Comparison of ENCODE assay signal across 20 cellular contexts in genomic region chr1:72635719-72636118, GRCh38.
DNase-seq lines count a peak whose midpoint lies in the region; ATAC-seq and TF ChIP-seq lines count a peak whose summit lies in the region.
"Had no signal": no experiment of that assay in that cellular context is flagged by ENCODE, and none has a peak within 500 bp of the region (broad histone marks: within the 10 kb centered on the region; RNA-seq: fewer than 3 reads in every experiment).

No MANE protein-coding gene starts in this region.

- no peak overlapping the region for H4K91ac ChIP-seq in mesenchymal stem cell (ENCODE audit: low read length)

- H3K9me3 ChIP-seq in mesenchymal stem cell (ENCODE audit: control insufficient read depth, low read length) (peaks cover 3% of the 10 kb centered on the region), smooth muscle cell (replicated peaks; ENCODE audit: low read depth) (no peaks in the 10 kb centered on the region)

- H3K9me3 Mint-ChIP-seq in activated naive CD8-positive, alpha-beta T cell treated with anti-CD3 and anti-CD28 coated beads, Interleukin-2, amount 50 U/mL, for 24 hours, result peaks cover 3% of the 10 kb centered on the region
- H3K9me3 Mint-ChIP-seq: GM23338, type B pancreatic cell had no signal

- no peak overlapping the region for H3K14ac ChIP-seq in mesenchymal stem cell (ENCODE audit: low read length in 2 of 2)

- H3K36me3 ChIP-seq in mesenchymal stem cell (ENCODE audit: control insufficient read depth in 1 of 2, insufficient read depth in 2 of 2, low read depth in 1 of 2, low read length in 2 of 2), result no peaks in the 10 kb centered on the region
- no peaks in the 10 kb centered on the region for H3K36me3 ChIP-seq in smooth muscle cell (ENCODE audit: low read depth)
- H3K36me3 ChIP-seq: heart right ventricle had no signal

- no peak overlapping the region for H2BK120ac ChIP-seq in mesenchymal stem cell (ENCODE audit: low read depth, low read length)

- no peak overlapping the region for H2BK5ac ChIP-seq in mesenchymal stem cell (ENCODE audit: low read depth, low read length, poor library complexity, severe bottlenecking)

- H3K9ac ChIP-seq in mesenchymal stem cell (ENCODE audit: low read length) (no peak overlapping the region), smooth muscle cell (ENCODE audit: low read depth) (no peak overlapping the region)

- H3K4me3 ChIP-seq in mesenchymal stem cell (ENCODE audit: insufficient read depth in 1 of 2, low read depth in 1 of 2, low read length in 2 of 2) (no peak overlapping the region), smooth muscle cell (no peak overlapping the region)
- H3K4me3 ChIP-seq: GM23338, heart right ventricle had no signal

- no peaks in the 10 kb centered on the region for H3K27me3 ChIP-seq in mesenchymal stem cell (ENCODE audit: control insufficient read depth in 1 of 2, insufficient read depth in 1 of 2, low read length in 2 of 2)
- H3K27me3 ChIP-seq in smooth muscle cell (ENCODE audit: low read depth), result no peaks in the 10 kb centered on the region
- H3K27me3 ChIP-seq: heart right ventricle had no signal

- no peak overlapping the region for H3K18ac ChIP-seq in mesenchymal stem cell (ENCODE audit: low read depth in 1 of 2, low read length in 2 of 2)

- no peaks in the 10 kb centered on the region for H3K79me1 ChIP-seq in mesenchymal stem cell (replicated peaks; ENCODE audit: low read length, poor library complexity, severe bottlenecking)

- H3K79me2 ChIP-seq in smooth muscle cell (ENCODE audit: low read depth), result no peaks in the 10 kb centered on the region

- no peak overlapping the region for H2AK5ac ChIP-seq in mesenchymal stem cell (ENCODE audit: low read length, severe bottlenecking)

- H4K20me1 ChIP-seq in smooth muscle cell (ENCODE audit: low read depth), result no peaks in the 10 kb centered on the region

- no peaks in the 10 kb centered on the region for H3F3A ChIP-seq in smooth muscle cell (ENCODE audit: low read depth)

- H3K4me1 ChIP-seq in mesenchymal stem cell (ENCODE audit: control insufficient read depth, insufficient read depth, low read depth, low read length) (no peaks in the 10 kb centered on the region), smooth muscle cell (ENCODE audit: low read depth) (peaks cover 5% of the 10 kb centered on the region)

- no peak overlapping the region for H3K4me3 Mint-ChIP-seq in activated naive CD8-positive, alpha-beta T cell treated with anti-CD3 and anti-CD28 coated beads, Interleukin-2, amount 50 U/mL, for 24 hours
- H3K4me3 Mint-ChIP-seq: GM23338; mesothelial cell of epicardium; stimulated activated memory B cell treated with anti-CD40 and anti-IgM and Interleukin-4, amounts not matched to agents 10 μg/mL and 1 μg/mL and 100 μg/mL, for 72 hours; type B pancreatic cell had no signal

- WGBS in mesenchymal stem cell, result 89% methylated on average over 5 of the region's 5 CpGs
- WGBS in smooth muscle cell (ENCODE audit: low lambda C conversion rate), result 79% methylated on average over 5 of the region's 5 CpGs

- H3K23ac ChIP-seq in mesenchymal stem cell (ENCODE audit: low read length in 2 of 2), result no peak overlapping the region

- H2BK12ac ChIP-seq in mesenchymal stem cell (ENCODE audit: low read length in 2 of 2), result no peak overlapping the region

- H3K4ac ChIP-seq in mesenchymal stem cell (ENCODE audit: low read depth in 1 of 2, low read length in 2 of 2), result no peak overlapping the region

- H3K27me3 Mint-ChIP-seq in activated naive CD8-positive, alpha-beta T cell treated with anti-CD3 and anti-CD28 coated beads, Interleukin-2, amount 50 U/mL, for 24 hours, result no peaks in the 10 kb centered on the region
- H3K27me3 Mint-ChIP-seq: stimulated activated memory B cell treated with anti-CD40 and anti-IgM and Interleukin-4, amounts not matched to agents 10 μg/mL and 1 μg/mL and 100 μg/mL, for 72 hours; type B pancreatic cell had no signal

- no peaks in the 10 kb centered on the region for H3K4me1 Mint-ChIP-seq in activated naive CD8-positive, alpha-beta T cell treated with anti-CD3 and anti-CD28 coated beads, Interleukin-2, amount 50 U/mL, for 24 hours
- H3K4me1 Mint-ChIP-seq: stimulated activated memory B cell treated with anti-CD40 and anti-IgM and Interleukin-4, amounts not matched to agents 10 μg/mL and 1 μg/mL and 100 μg/mL, for 72 hours had no signal

- ATAC-seq in activated naive CD8-positive, alpha-beta T cell treated with anti-CD3 and anti-CD28 coated beads, Interleukin-2, amount 50 U/mL, for 24 hours, result no peak
- ATAC-seq: GM23338; heart right ventricle; HepG2; Panc1; stimulated activated memory B cell treated with anti-CD40 and anti-IgM and Interleukin-4, amounts not matched to agents 10 μg/mL and 1 μg/mL and 100 μg/mL, for 72 hours had no signal

- H3K27ac ChIP-seq in mesenchymal stem cell (ENCODE audit: low read length, poor library complexity, severe bottlenecking) (no peak overlapping the region), smooth muscle cell (ENCODE audit: low read depth) (no peak overlapping the region)
- H3K27ac ChIP-seq: heart right ventricle had no signal

- no peak overlapping the region for H3K27ac Mint-ChIP-seq in activated naive CD8-positive, alpha-beta T cell treated with anti-CD3 and anti-CD28 coated beads, Interleukin-2, amount 50 U/mL, for 24 hours
- H3K27ac Mint-ChIP-seq: GM23338; mesothelial cell of epicardium; stimulated activated memory B cell treated with anti-CD40 and anti-IgM and Interleukin-4, amounts not matched to agents 10 μg/mL and 1 μg/mL and 100 μg/mL, for 72 hours; type B pancreatic cell had no signal

- H3K4me2 ChIP-seq in mesenchymal stem cell (ENCODE audit: low read length, poor library complexity, severe bottlenecking) (no peak overlapping the region), smooth muscle cell (no peak overlapping the region)
- H3K4me2 ChIP-seq: GM23338 had no signal

- no peaks in the 10 kb centered on the region for H3K36me3 Mint-ChIP-seq in activated naive CD8-positive, alpha-beta T cell treated with anti-CD3 and anti-CD28 coated beads, Interleukin-2, amount 50 U/mL, for 24 hours (ENCODE audit: low read depth)
- H3K36me3 Mint-ChIP-seq: mesothelial cell of epicardium; stimulated activated memory B cell treated with anti-CD40 and anti-IgM and Interleukin-4, amounts not matched to agents 10 μg/mL and 1 μg/mL and 100 μg/mL, for 72 hours; type B pancreatic cell had no signal

- no peak overlapping the region for H4K8ac ChIP-seq in mesenchymal stem cell (ENCODE audit: low read length)

- H2AFZ ChIP-seq in mesenchymal stem cell (ENCODE audit: low read depth, low read length) (no peak overlapping the region), smooth muscle cell (ENCODE audit: low read depth) (no peak overlapping the region)
- H2AFZ ChIP-seq: GM23338 had no signal

- DNase-seq in GF-D8 (lab: John Stamatoyannopoulos, UW), result peak; percentile 90
- DNase-seq in MV-4-11 (lab: John Stamatoyannopoulos, UW), result peak; percentile 92
- peak; percentile 9 for DNase-seq in amniotic epithelial cell (ENCODE audit: low read depth)
- DNase-seq in mesenchymal stem cell, result peak; percentile 36
- no peak for DNase-seq in HuH-7 (ENCODE audit: low spot score)
- no peak for DNase-seq in activated naive CD8-positive, alpha-beta T cell treated with anti-CD3 and anti-CD28 coated beads, Interleukin-2, amount 50 U/mL, for 24 hours
- no peak for DNase-seq in smooth muscle cell (lab: John Stamatoyannopoulos, UW; ENCODE audit: unreplicated experiment)
- DNase-seq in NK-92 treated with Interleukin-12 subunit alpha and Interleukin-12 subunit beta, amount 100 ng/mL, for 24 hours (lab: John Stamatoyannopoulos, UW), result no peak
- DNase-seq: activated CD8-positive, alpha-beta memory T cell treated with anti-CD3 and anti-CD28 coated beads, Interleukin-2, amount 50 U/mL, for 48 hours; activated naive CD4-positive, alpha-beta T cell treated with anti-CD3 and anti-CD28 coated beads, Interleukin-2, amount 50 U/mL, for 16 hours; central memory CD4-positive, alpha-beta T cell; heart right ventricle; NCI-H1436; NCI-H510A had no signal

- TF ChIP-seq CTCF in smooth muscle cell (IDR thresholded peaks at IDR 0.05; ENCODE audit: borderline replicate concordance, insufficient read depth, poor library complexity, severe bottlenecking), result no peak

- H2BK15ac ChIP-seq in mesenchymal stem cell (ENCODE audit: low read depth, poor library complexity, severe bottlenecking), result no peak overlapping the region

Comparison
In these comparisons a context has a peak if more than half of its experiments do, and no peak if none do; other contexts are left out.
1. DNase-seq: peak in GF-D8 (single experiment), MV-4-11 (single experiment), amniotic epithelial cell (single experiment) and mesenchymal stem cell (single experiment); none in HuH-7 (single experiment), activated naive CD8-positive, alpha-beta T cell treated with anti-CD3 and anti-CD28 coated beads, Interleukin-2, amount 50 U/mL, for 24 hours (single experiment), smooth muscle cell (single experiment) and NK-92 treated with Interleukin-12 subunit alpha and Interleukin-12 subunit beta, amount 100 ng/mL, for 24 hours (single experiment).